In the genomic region with DNA sequence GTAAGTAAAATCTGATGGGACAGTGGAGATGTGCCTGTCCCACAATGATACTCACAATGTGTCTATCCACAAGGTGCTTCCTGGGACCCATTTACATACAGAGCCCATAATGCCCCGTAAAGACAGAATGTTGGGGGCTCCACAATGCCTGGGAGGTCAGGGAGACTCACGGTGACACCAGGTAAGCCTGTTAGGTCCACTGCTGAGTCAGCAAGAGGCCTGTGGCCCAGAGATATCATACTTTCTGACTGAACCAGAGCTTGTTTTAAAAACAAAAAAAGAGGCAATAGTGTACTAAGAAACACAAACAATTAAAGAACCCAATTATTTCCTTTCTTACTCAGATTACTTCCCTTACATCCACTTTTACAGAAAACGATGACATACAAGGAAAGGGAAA, we compare ENCODE assay signal across 9 cellular contexts.
"Had no signal": no experiment of that assay in that cellular context is flagged by ENCODE, and none has a peak within 500 bp of the region (broad histone marks: within the 10 kb centered on the region; RNA-seq: fewer than 3 reads in every experiment).

No MANE protein-coding gene starts in this region.

- FAIRE-seq: H54, HTR-8/SVneo had no signal

- H3K9ac ChIP-seq: GM23248, KMS-11 had no signal

- H3K4me3 ChIP-seq: GM23248 had no signal

- H3K4me2 ChIP-seq: KMS-11 had no signal

- H2AFZ ChIP-seq: GM23248 had no signal

- H3K27ac ChIP-seq: GM23248, KMS-11 had no signal

- DNase-seq: GM23248, GOT3, H9, HCEC 1CT, Karpas-422, KBM-7 had no signal
